In genomic region chr20:21301940-21302644, GRCh38 we compare ENCODE assay signal across 7 cellular contexts. TPM values are rescaled to one million over a fixed set of nuclear protein-coding genes. Genes with fewer than 3 reads are reported as not detected.
DNase-seq lines count a peak whose midpoint lies in the region; ATAC-seq and TF ChIP-seq lines count a peak whose summit lies in the region.

No MANE protein-coding gene starts in this region.

- H2AFZ ChIP-seq in hepatocyte: peak overlapping the region; percentile 68

- CTCF ChIA-PET in activated CD4-positive, alpha-beta memory T cell treated with anti-CD3 and anti-CD28 coated beads for 36 hours (lab: Charles Lee): interaction anchor here (0.6 to 7.3 kb wide), 5 partner anchors 52 to 227 kb away, joined by 3 to 33 read pairs (median 4); no protein-coding TSS in a partner anchor

- H3K9me3 ChIP-seq in hepatocyte (ENCODE audit: low read depth): no peaks in the 10 kb centered on the region

- ATAC-seq in stimulated activated naive B cell treated with anti-CD40 and anti-IgM and Interleukin-4, amounts not matched to agents 10 μg/mL and 1 μg/mL and 100 μg/mL, for 72 hours (replicated peaks): no peak
- ATAC-seq in HG03442 (IDR thresholded peaks at IDR 0.05; ENCODE audit: unreplicated experiment): no peak
- no peak for ATAC-seq in GM19351 (IDR thresholded peaks at IDR 0.05; ENCODE audit: unreplicated experiment)

- H3K4me1 ChIP-seq in hepatocyte (ENCODE audit: insufficient read depth): peaks cover 7% of the 10 kb centered on the region

- H3K4me2 ChIP-seq in hepatocyte: peak overlapping the region; percentile 83

- H3K4me1 Mint-ChIP-seq in activated CD4-positive, alpha-beta memory T cell treated with anti-CD3 and anti-CD28 coated beads for 36 hours (ENCODE audit: low read depth): peaks cover 27% of the 10 kb centered on the region
- H3K4me1 Mint-ChIP-seq in stimulated activated naive B cell treated with anti-CD40 and anti-IgM and Interleukin-4, amounts not matched to agents 10 μg/mL and 1 μg/mL and 100 μg/mL, for 72 hours: peaks cover 19 to 23% of the 10 kb centered on the region in 2 donors

- peaks cover 13% of the 10 kb centered on the region for H4K20me1 ChIP-seq in hepatocyte (ENCODE audit: insufficient read depth, poor library complexity, severe bottlenecking)

- no peaks in the 10 kb centered on the region for H3K9me2 ChIP-seq in hepatocyte (replicated peaks; ENCODE audit: insufficient read depth)

- WGBS in hepatocyte (ENCODE audit: low lambda C conversion rate, missing lambda C conversion rate): 50% methylated on average over 9 of the region's 9 CpGs

- H3K79me2 ChIP-seq in hepatocyte: peaks cover 15% of the 10 kb centered on the region

- no peaks in the 10 kb centered on the region for H3K27me3 ChIP-seq in HL-60 (ENCODE audit: insufficient read depth, poor library complexity, severe bottlenecking)
- no peaks in the 10 kb centered on the region for H3K27me3 ChIP-seq in hepatocyte

- H3K4me3 Mint-ChIP-seq in activated CD4-positive, alpha-beta memory T cell treated with anti-CD3 and anti-CD28 coated beads for 36 hours: peak overlapping the region; percentile 93
- peak overlapping the region; percentile 92 to 95 for H3K4me3 Mint-ChIP-seq in stimulated activated naive B cell treated with anti-CD40 and anti-IgM and Interleukin-4, amounts not matched to agents 10 μg/mL and 1 μg/mL and 100 μg/mL, for 72 hours

- intact Hi-C loops in activated CD4-positive, alpha-beta memory T cell treated with anti-CD3 and anti-CD28 coated beads for 36 hours (cut with micrococcal nuclease): loop anchor here (2.0 to 5.0 kb wide), 5 partner anchors 50 to 1290 kb away; partner anchors contain the start of gene KIZ

- H3K36me3 ChIP-seq in hepatocyte (replicated peaks; ENCODE audit: insufficient read depth, low read depth): no peaks in the 10 kb centered on the region

- H3K36me3 Mint-ChIP-seq in activated CD4-positive, alpha-beta memory T cell treated with anti-CD3 and anti-CD28 coated beads for 36 hours: peaks cover 19% of the 10 kb centered on the region
- H3K36me3 Mint-ChIP-seq in stimulated activated naive B cell treated with anti-CD40 and anti-IgM and Interleukin-4, amounts not matched to agents 10 μg/mL and 1 μg/mL and 100 μg/mL, for 72 hours: peaks cover 2 to 15% of the 10 kb centered on the region in 2 donors

- H3K27ac ChIP-seq in HL-60 (replicated peaks) (peak overlapping the region; percentile 85), hepatocyte (peak overlapping the region; percentile 97)

- H3K27me3 Mint-ChIP-seq in activated CD4-positive, alpha-beta memory T cell treated with anti-CD3 and anti-CD28 coated beads for 36 hours: no peaks in the 10 kb centered on the region
- peaks cover 7 to 8% of the 10 kb centered on the region in 2 donors for H3K27me3 Mint-ChIP-seq in stimulated activated naive B cell treated with anti-CD40 and anti-IgM and Interleukin-4, amounts not matched to agents 10 μg/mL and 1 μg/mL and 100 μg/mL, for 72 hours

- DNase-seq in HL-60 (ENCODE audit: low read depth in 1 of 2, low spot score in 1 of 2) (no peak), hepatocyte (ENCODE audit: low spot score) (no peak), Kasumi-1 (lab: John Stamatoyannopoulos, UW) (no peak)
- no peak for DNase-seq in activated CD4-positive, alpha-beta memory T cell treated with anti-CD3 and anti-CD28 coated beads for 36 hours
- no peak for DNase-seq in stimulated activated naive B cell treated with anti-CD40 and anti-IgM and Interleukin-4, amounts not matched to agents 10 μg/mL and 1 μg/mL and 100 μg/mL, for 72 hours

- no peaks in the 10 kb centered on the region for H3K9me3 Mint-ChIP-seq in activated CD4-positive, alpha-beta memory T cell treated with anti-CD3 and anti-CD28 coated beads for 36 hours
- no peaks in the 10 kb centered on the region for H3K9me3 Mint-ChIP-seq in stimulated activated naive B cell treated with anti-CD40 and anti-IgM and Interleukin-4, amounts not matched to agents 10 μg/mL and 1 μg/mL and 100 μg/mL, for 72 hours

- H3K27ac Mint-ChIP-seq in activated CD4-positive, alpha-beta memory T cell treated with anti-CD3 and anti-CD28 coated beads for 36 hours: peak overlapping the region; percentile 99
- H3K27ac Mint-ChIP-seq in stimulated activated naive B cell treated with anti-CD40 and anti-IgM and Interleukin-4, amounts not matched to agents 10 μg/mL and 1 μg/mL and 100 μg/mL, for 72 hours: peak overlapping the region; percentile 99

- POLR2A ChIA-PET in activated CD4-positive, alpha-beta memory T cell treated with anti-CD3 and anti-CD28 coated beads for 36 hours (lab: Charles Lee): interaction anchor here (1.7 kb wide), 1 partner anchor 10 kb away, joined by 6 read pairs; no protein-coding TSS in a partner anchor

- H3K4me3 ChIP-seq in HL-60 (replicated peaks; ENCODE audit: insufficient read depth, low read length) (peak overlapping the region; percentile 95), hepatocyte (peak overlapping the region; percentile 62)

- TF ChIP-seq CTCF in HL-60 (IDR thresholded peaks at IDR 0.05; ENCODE audit: insufficient read depth, low read length) (no peak), hepatocyte (IDR thresholded peaks at IDR 0.05; ENCODE audit: poor library complexity) (no peak)

RNA-seq across cellular contexts. Expression of gene XRN2, which starts 1.0 kb away (rescaled TPM):
- 10 to 100 TPM; 91.0 to 94.4 TPM for total RNA-seq in activated CD4-positive, alpha-beta memory T cell treated with anti-CD3 and anti-CD28 coated beads for 36 hours
- total RNA-seq in hepatocyte: 73.7 and 79.1 TPM in 2 replicates
- 39.6 and 42.7 TPM in 2 replicates for polyA plus RNA-seq in hepatocyte
